Comparison of ENCODE assay signal across 13 cellular contexts in the genomic region with DNA sequence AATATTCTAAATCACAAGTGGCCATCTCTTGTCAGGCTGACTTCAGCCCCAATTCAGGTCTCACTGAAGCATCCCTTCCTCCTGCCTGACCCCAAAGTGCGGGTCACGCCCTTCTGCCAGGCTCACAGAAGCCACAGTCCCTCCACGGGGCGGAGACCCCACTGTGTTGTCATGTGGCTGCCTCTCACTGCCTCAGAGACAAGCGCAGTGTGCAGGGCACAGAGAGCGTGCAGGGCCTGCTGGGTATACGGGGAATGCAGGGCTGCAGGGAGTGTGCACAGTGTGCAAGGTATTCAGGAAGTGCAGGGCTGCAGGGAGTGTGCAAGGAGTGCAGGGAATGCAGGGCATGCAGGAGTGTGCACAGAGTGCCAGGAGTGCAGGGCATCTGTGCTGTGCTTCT. TPM values are rescaled to one million over a fixed set of nuclear protein-coding genes. Genes with fewer than 3 reads are reported as not detected.
DNase-seq lines count a peak whose midpoint lies in the region; ATAC-seq and TF ChIP-seq lines count a peak whose summit lies in the region.
"Had no signal": no experiment of that assay in that cellular context is flagged by ENCODE, and none has a peak within 500 bp of the region (broad histone marks: within the 10 kb centered on the region; RNA-seq: fewer than 3 reads in every experiment).

No MANE protein-coding gene starts in this region.

- H3K4me1 Mint-ChIP-seq in GM23338 (peaks cover 39% of the 10 kb centered on the region), Caco-2 (ENCODE audit: low read depth, unreplicated experiment) (peaks cover 18% of the 10 kb centered on the region)
- peaks cover 0 to 23% (median 9%) of the 10 kb centered on the region in 7 donors for H3K4me1 Mint-ChIP-seq in naive thymus-derived CD4-positive, alpha-beta T cell

- no peaks in the 10 kb centered on the region for H4K20me1 ChIP-seq in BLaER1 treated with 17β-estradiol and CSF1 and Interleukin-3, amounts not matched to agents 10 nM and 100 nM
- no peaks in the 10 kb centered on the region for H4K20me1 ChIP-seq in GM23338 (replicated peaks; ENCODE audit: insufficient read depth)

- no peaks in the 10 kb centered on the region for H3K36me3 ChIP-seq in BLaER1 treated with 17β-estradiol and CSF1 and Interleukin-3, amounts not matched to agents 10 nM and 100 nM
- H3K36me3 ChIP-seq in GM23338 (ENCODE audit: insufficient read depth) (no peaks in the 10 kb centered on the region; the same call in 1 of the 2 replicates), Caco-2 (ENCODE audit: control insufficient read depth, insufficient read depth, low read length) (no peaks in the 10 kb centered on the region)
- H3K36me3 ChIP-seq in naive thymus-derived CD4-positive, alpha-beta T cell (ENCODE audit: control insufficient read depth in 2 of 3, insufficient read depth in 3 of 3, low read length in 3 of 3): no peaks in the 10 kb centered on the region

- TF ChIP-seq CTCF in GM23338 (conservative IDR thresholded peaks at IDR 0.05; ENCODE audit: low read depth in 2 of 2) (no peak), Caco-2 (IDR thresholded peaks at IDR 0.05; ENCODE audit: insufficient read depth in 1 of 2, low read depth in 1 of 2, low read length in 1 of 2, severe bottlenecking in 1 of 2, unreplicated experiment in 1 of 2) (no peak)

- peaks cover 3% of the 10 kb centered on the region; the same call in 1 of the 2 replicates for H3F3A ChIP-seq in GM23338 (replicated peaks; ENCODE audit: low read depth)

- H3K27ac Mint-ChIP-seq in GM23338 (peak overlapping the region; percentile 65; the same call in 1 of the 2 replicates), Caco-2 (ENCODE audit: unreplicated experiment) (no peak overlapping the region)
- no peak overlapping the region for H3K27ac Mint-ChIP-seq in naive thymus-derived CD4-positive, alpha-beta T cell
- H3K27ac Mint-ChIP-seq: activated CD4-positive, alpha-beta T cell treated with anti-CD3 and anti-CD28 coated beads for 36 hours had no signal

- H3K9ac ChIP-seq in BLaER1 treated with 17β-estradiol and CSF1 and Interleukin-3, amounts not matched to agents 10 nM and 100 nM: peak overlapping the region in 1 of 11 experiments; percentile 65; a peak in 3 of 22 replicates
- H3K9ac ChIP-seq: KMS-11 had no signal

- no peak for DNase-seq in GM23338 (ENCODE audit: low spot score)
- no peak for DNase-seq in naive thymus-derived CD4-positive, alpha-beta T cell
- no peak for DNase-seq in medulla oblongata (ENCODE audit: extremely low spot score)
- DNase-seq in Caco-2: no peak
- DNase-seq in NCI-H526 treated with DMSO at 0.1 percent for 48 hours (lab: John Stamatoyannopoulos, UW): no peak
- DNase-seq: dermis blood vessel endothelial cell, NCI-H526 had no signal

- H3K9me3 Mint-ChIP-seq in GM23338: peaks cover 2% of the 10 kb centered on the region; the same call in 1 of the 3 replicates
- no peaks in the 10 kb centered on the region for H3K9me3 Mint-ChIP-seq in naive thymus-derived CD4-positive, alpha-beta T cell
- H3K9me3 Mint-ChIP-seq in Caco-2 (ENCODE audit: unreplicated experiment): no peaks in the 10 kb centered on the region

- no peak overlapping the region for H3K4me3 Mint-ChIP-seq in GM23338
- H3K4me3 Mint-ChIP-seq in naive thymus-derived CD4-positive, alpha-beta T cell: no peak overlapping the region
- no peak overlapping the region for H3K4me3 Mint-ChIP-seq in Caco-2 (ENCODE audit: unreplicated experiment)
- H3K4me3 Mint-ChIP-seq: activated CD4-positive, alpha-beta T cell treated with anti-CD3 and anti-CD28 coated beads for 36 hours had no signal

- BruUV-seq in Caco-2 (replicated peaks; lab: Mats Ljungman, UMichigan): no TSS peak

- H3K9me3 ChIP-seq in BLaER1 treated with 17β-estradiol and CSF1 and Interleukin-3, amounts not matched to agents 10 nM and 100 nM (replicated peaks in 1 of 11): no peaks in the 10 kb centered on the region; a peak in 1 of 22 replicates
- H3K9me3 ChIP-seq in naive thymus-derived CD4-positive, alpha-beta T cell (ENCODE audit: control insufficient read depth in 2 of 3, low read length in 3 of 3): no peaks in the 10 kb centered on the region
- no peaks in the 10 kb centered on the region for H3K9me3 ChIP-seq in Caco-2

- H3K27me3 Mint-ChIP-seq in GM23338 (ENCODE audit: insufficient read depth, low read depth, poor library complexity) (peaks cover 10% of the 10 kb centered on the region), Caco-2 (ENCODE audit: insufficient read depth, unreplicated experiment) (no peaks in the 10 kb centered on the region)
- no peaks in the 10 kb centered on the region for H3K27me3 Mint-ChIP-seq in naive thymus-derived CD4-positive, alpha-beta T cell
- H3K27me3 Mint-ChIP-seq: activated CD4-positive, alpha-beta T cell treated with anti-CD3 and anti-CD28 coated beads for 36 hours had no signal

- POLR2A ChIA-PET in naive thymus-derived CD4-positive, alpha-beta T cell (lab: Charles Lee): no interaction called here
- POLR2A ChIA-PET in Caco-2 (lab: Charles Lee): no interaction called here

- H3K79me2 ChIP-seq in GM23338 (replicated peaks; ENCODE audit: insufficient read depth): no peaks in the 10 kb centered on the region

- H3K9me2 ChIP-seq in GM23338 (ENCODE audit: insufficient read depth): no peaks in the 10 kb centered on the region

- peaks cover 32 to 50% (median 44%) of the 10 kb centered on the region in 10 experiments for H3K4me1 ChIP-seq in BLaER1 treated with 17β-estradiol and CSF1 and Interleukin-3, amounts not matched to agents 10 nM and 100 nM
- H3K4me1 ChIP-seq in GM23338 (ENCODE audit: insufficient read depth): peaks cover 19% of the 10 kb centered on the region
- no peaks in the 10 kb centered on the region for H3K4me1 ChIP-seq in naive thymus-derived CD4-positive, alpha-beta T cell (ENCODE audit: control insufficient read depth in 2 of 2, insufficient read depth in 2 of 2, low read length in 2 of 2)
- peaks cover 20% of the 10 kb centered on the region for H3K4me1 ChIP-seq in Caco-2

- H3K36me3 Mint-ChIP-seq in GM23338 (ENCODE audit: low read depth): peaks cover 5% of the 10 kb centered on the region
- no peaks in the 10 kb centered on the region for H3K36me3 Mint-ChIP-seq in naive thymus-derived CD4-positive, alpha-beta T cell
- no peaks in the 10 kb centered on the region for H3K36me3 Mint-ChIP-seq in Caco-2 (ENCODE audit: insufficient read depth, unreplicated experiment)

- no peak overlapping the region for H2AFZ ChIP-seq in GM23338

- intact Hi-C loops in naive thymus-derived CD4-positive, alpha-beta T cell (cut with micrococcal nuclease): no loop called here
- intact Hi-C loops in Caco-2 (cut with micrococcal nuclease; ENCODE audit: unreplicated experiment): no loop called here

- H3K27me3 ChIP-seq in BLaER1 treated with 17β-estradiol and CSF1 and Interleukin-3, amounts not matched to agents 10 nM and 100 nM: no peaks in the 10 kb centered on the region
- H3K27me3 ChIP-seq in GM23338 (ENCODE audit: insufficient read depth): no peaks in the 10 kb centered on the region
- no peaks in the 10 kb centered on the region for H3K27me3 ChIP-seq in naive thymus-derived CD4-positive, alpha-beta T cell (ENCODE audit: control insufficient read depth in 2 of 2, insufficient read depth in 2 of 2, low read length in 2 of 2)
- H3K27me3 ChIP-seq in Caco-2 (replicated peaks; ENCODE audit: control insufficient read depth, insufficient read depth, low read length): no peaks in the 10 kb centered on the region

- peak overlapping the region; percentile 40 to 85 (median 75) for H3K4me2 ChIP-seq in BLaER1 treated with 17β-estradiol and CSF1 and Interleukin-3, amounts not matched to agents 10 nM and 100 nM
- H3K4me2 ChIP-seq in GM23338: no peak overlapping the region
- H3K4me2 ChIP-seq: KMS-11 had no signal

- CTCF ChIA-PET in naive thymus-derived CD4-positive, alpha-beta T cell (lab: Charles Lee): no interaction called here
- CTCF ChIA-PET in Caco-2 (lab: Charles Lee): no interaction called here

- H3K27ac ChIP-seq in BLaER1 treated with 17β-estradiol and CSF1 and Interleukin-3, amounts not matched to agents 10 nM and 100 nM: peak overlapping the region in 8 of 11 experiments; percentile 67 to 88 (median 76); a peak in 12 of 22 replicates
- H3K27ac ChIP-seq in GM23338 (ENCODE audit: low read depth) (0 out of 2 replicates have a peak overlapping the region, but pooled peaks have one; percentile 32), angular gyrus (ENCODE audit: low read depth, low read length) (peak overlapping the region; percentile 29)
- no peak overlapping the region for H3K27ac ChIP-seq in naive thymus-derived CD4-positive, alpha-beta T cell (ENCODE audit: low read depth, low read length)
- H3K27ac ChIP-seq: KMS-11 had no signal

- ATAC-seq in GM23338 (no peak), esophagus mucosa (no peak)
- ATAC-seq in naive thymus-derived CD4-positive, alpha-beta T cell: peak; percentile 14

- H3K4me3 ChIP-seq in BLaER1 treated with 17β-estradiol and CSF1 and Interleukin-3, amounts not matched to agents 10 nM and 100 nM: no peak overlapping the region
- no peak overlapping the region for H3K4me3 ChIP-seq in GM23338
- no peak overlapping the region for H3K4me3 ChIP-seq in naive thymus-derived CD4-positive, alpha-beta T cell (ENCODE audit: low read length)
- no peak overlapping the region for H3K4me3 ChIP-seq in Caco-2 (ENCODE audit: low read depth, low read length)
- H3K4me3 ChIP-seq: skin epidermis had no signal

TF ChIP-seq in GM23338, 12 proteins besides CTCF, POLR2A, EP300 and RAD21 (continues in another document):
- TF ChIP-seq NANOG (IDR thresholded peaks at IDR 0.05; ENCODE audit: borderline replicate concordance) (no peak), CREB1 (CRISPR knock-in tag; IDR thresholded peaks at IDR 0.05; ENCODE audit: low read depth) (no peak)

RNA-seq across cellular contexts. Expression of gene B3GNT7, which starts 32.7 kb away (rescaled TPM):
- total RNA-seq in GM23338 (2014; rRNA removed; shearing (Covaris generic)): 78.1 and 89.4 TPM in 2 replicates
- polyA plus RNA-seq in GM23338 (2016; fragmentation: Nextera tagmentation; extraction: Ambion mirVana): 44.2 and 47.1 TPM in 2 replicates
- 1 to 10 TPM in 2 of 5 experiments, under 1 TPM in 2, not detected in 1; 0.24 to 5.6 (median 0.95) TPM for total RNA-seq in naive thymus-derived CD4-positive, alpha-beta T cell
- not detected for polyA plus RNA-seq in naive thymus-derived CD4-positive, alpha-beta T cell
- total RNA-seq in esophagus mucosa: 5.5 TPM
- total RNA-seq in Caco-2 (2022): 2.7 and 3.6 TPM in 2 replicates
- total RNA-seq: activated CD4-positive, alpha-beta T cell treated with anti-CD3 and anti-CD28 coated beads for 36 hours had no signal

Comparison
In these comparisons a context has a peak if more than half of its experiments do, and no peak if none do; other contexts are left out.
1. RNA of gene B3GNT7, which starts 32.7 kb away (total RNA-seq): 78.1 to 89.4 TPM in GM23338; 5.5 TPM in esophagus mucosa (single experiment), 2.7 to 3.6 TPM in Caco-2 and 0.24 to 5.6 TPM in naive thymus-derived CD4-positive, alpha-beta T cell; every median in the first group is over 10 times any median in the second.